7 cellular contexts compared by ENCODE assay signal in genomic region chr11:1652778-1653540, GRCh38. TPM values are rescaled to one million over a fixed set of nuclear protein-coding genes. Genes with fewer than 3 reads are reported as not detected.
A peak's percentile ranks its signal among the peaks of the same experiment; 100 is the strongest.
DNase-seq lines count a peak whose midpoint lies in the region; ATAC-seq and TF ChIP-seq lines count a peak whose summit lies in the region.

No MANE protein-coding gene starts in this region.

- TF ChIP-seq CTCF in GM12864 (IDR thresholded peaks at IDR 0.05; ENCODE audit: low read depth, low read length, missing control alignments) (peak; percentile 86), cardiac fibroblast (IDR thresholded peaks at IDR 0.05; ENCODE audit: low read depth, low read length) (peak; percentile 94)

- peak; percentile 63 to 76 for ATAC-seq in activated CD4-positive, CD25-positive, alpha-beta regulatory T cell treated with anti-CD3 and anti-CD28 coated beads, Interleukin-2, amount 50 U/mL, for 24 hours
- ATAC-seq in HG02759 (IDR thresholded peaks at IDR 0.05; ENCODE audit: unreplicated experiment): no peak

- DNase-seq in GM12864 (ENCODE audit: low read depth): no peak
- peak; percentile 40 for DNase-seq in M059J (ENCODE audit: low read depth)
- peak; percentile 57 to 62 for DNase-seq in cardiac fibroblast (ENCODE audit: low read depth in 2 of 2)
- DNase-seq in kidney glomerular epithelial cell (lab: John Stamatoyannopoulos, UW): peak; percentile 28
- DNase-seq in stimulated activated CD4-positive, alpha-beta T cell treated with anti-CD3 and anti-CD28 coated beads, Interleukin-2, amount 100 ng/mL, for 48 hours: peak; percentile 81 to 85

- H3K4me3 ChIP-seq in GM12864 (ENCODE audit: low read depth, low read length) (no peak overlapping the region), cardiac fibroblast (replicated peaks in 1 of 2; ENCODE audit: low read depth in 2 of 2, low read length in 2 of 2) (no peak overlapping the region)

RNA-seq across cellular contexts. Expression of gene KRTAP5-5, which starts 23.4 kb away (rescaled TPM):
- total RNA-seq in M059J (2014; rRNA removed; shearing (Covaris generic)): not detected in 2 replicates

RNA-seq across cellular contexts. Expression of gene KRTAP5-4, which starts 31.0 kb away (rescaled TPM):
- not detected in 2 replicates for total RNA-seq in M059J (2014; rRNA removed; shearing (Covaris generic))

RNA-seq across cellular contexts. Expression of gene KRTAP5-6, which starts 44.0 kb away (rescaled TPM):
- total RNA-seq in M059J (2014; rRNA removed; shearing (Covaris generic)): not detected in 2 replicates

RNA-seq across cellular contexts. Expression of gene KRTAP5-3, which starts 44.7 kb away (rescaled TPM):
- total RNA-seq in M059J (2014; rRNA removed; shearing (Covaris generic)): not detected in 2 replicates

RNA-seq across cellular contexts. Expression of gene KRTAP5-2, which starts 54.9 kb away (rescaled TPM):
- total RNA-seq in M059J (2014; rRNA removed; shearing (Covaris generic)): not detected in 2 replicates
